28 cellular contexts compared by ENCODE assay signal in genomic region chr6:42550277-42550676, GRCh38. TPM values are rescaled to one million over a fixed set of nuclear protein-coding genes. Genes with fewer than 3 reads are reported as not detected.
DNase-seq lines count a peak whose midpoint lies in the region; ATAC-seq and TF ChIP-seq lines count a peak whose summit lies in the region.
"Had no signal": no experiment of that assay in that cellular context is flagged by ENCODE, and none has a peak within 500 bp of the region (broad histone marks: within the 10 kb centered on the region; RNA-seq: fewer than 3 reads in every experiment).

No MANE protein-coding gene starts in this region.

- no peaks in the 10 kb centered on the region for H3K79me2 ChIP-seq in osteoblast (ENCODE audit: insufficient read depth, low read length)

- in situ Hi-C loops in Panc1 (cut with HindIII; ENCODE audit: low pct_unique_long_range_greater_than_20kb, low sequenced_read_pairs) = no loop called here

- H3K27ac ChIP-seq in Panc1 (ENCODE audit: low read length) = peak overlapping the region; percentile 29; the same call in 1 of the 2 replicates
- H3K27ac ChIP-seq in osteoblast (ENCODE audit: low read depth, low read length) = no peak overlapping the region
- H3K27ac ChIP-seq in sigmoid colon = no peak overlapping the region
- no peak overlapping the region for H3K27ac ChIP-seq in adrenal gland
- H3K27ac ChIP-seq: C4-2B, RWPE1 had no signal

- H3K4me3 Mint-ChIP-seq in activated naive CD4-positive, alpha-beta T cell treated with anti-CD3 and anti-CD28 coated beads, Interleukin-2, amount 50 U/mL, for 24 hours = no peak overlapping the region
- H3K4me3 Mint-ChIP-seq in activated naive CD4-positive, alpha-beta T cell treated with anti-CD3 and anti-CD28 coated beads, Interleukin-2, amount 10 ng/mL, durations not matched to agents 7 days and 5 days = no peak overlapping the region
- no peak overlapping the region for H3K4me3 Mint-ChIP-seq in chondrocyte (ENCODE audit: unreplicated experiment)
- H3K4me3 Mint-ChIP-seq: CD8-positive, alpha-beta T cell; GM23338; H9; HFFc6 had no signal

- peaks cover 1% of the 10 kb centered on the region for H3K27me3 Mint-ChIP-seq in activated naive CD4-positive, alpha-beta T cell treated with anti-CD3 and anti-CD28 coated beads, Interleukin-2, amount 50 U/mL, for 24 hours
- H3K27me3 Mint-ChIP-seq in activated naive CD4-positive, alpha-beta T cell treated with anti-CD3 and anti-CD28 coated beads, Interleukin-2, amount 10 ng/mL, durations not matched to agents 7 days and 5 days = peaks cover 18% of the 10 kb centered on the region
- H3K27me3 Mint-ChIP-seq in chondrocyte (ENCODE audit: low read depth) = no peaks in the 10 kb centered on the region

- peaks cover 15% of the 10 kb centered on the region for H3K4me1 Mint-ChIP-seq in activated naive CD4-positive, alpha-beta T cell treated with anti-CD3 and anti-CD28 coated beads, Interleukin-2, amount 50 U/mL, for 24 hours
- peaks cover 23% of the 10 kb centered on the region for H3K4me1 Mint-ChIP-seq in activated naive CD4-positive, alpha-beta T cell treated with anti-CD3 and anti-CD28 coated beads, Interleukin-2, amount 10 ng/mL, durations not matched to agents 7 days and 5 days
- peaks cover 15% of the 10 kb centered on the region for H3K4me1 Mint-ChIP-seq in chondrocyte (ENCODE audit: low read depth)

- ATAC-seq in Panc1 (no peak), HG02938 (IDR thresholded peaks at IDR 0.05; ENCODE audit: unreplicated experiment) (no peak)
- ATAC-seq: CD8-positive, alpha-beta T cell; GM12878; GM23338 had no signal

- H3K27ac Mint-ChIP-seq in activated naive CD4-positive, alpha-beta T cell treated with anti-CD3 and anti-CD28 coated beads, Interleukin-2, amount 50 U/mL, for 24 hours = peak overlapping the region; percentile 48
- H3K27ac Mint-ChIP-seq in activated naive CD4-positive, alpha-beta T cell treated with anti-CD3 and anti-CD28 coated beads, Interleukin-2, amount 10 ng/mL, durations not matched to agents 7 days and 5 days = no peak overlapping the region
- peak overlapping the region; percentile 33 for H3K27ac Mint-ChIP-seq in chondrocyte (ENCODE audit: unreplicated experiment)
- H3K27ac Mint-ChIP-seq: CD8-positive, alpha-beta T cell; GM23338; H9; HFFc6 had no signal

- no peak for TF ChIP-seq POLR2A in sigmoid colon (IDR thresholded peaks at IDR 0.05)
- no peak for TF ChIP-seq POLR2A in adrenal gland (IDR thresholded peaks at IDR 0.05)

- no peaks in the 10 kb centered on the region for H3K36me3 Mint-ChIP-seq in activated naive CD4-positive, alpha-beta T cell treated with anti-CD3 and anti-CD28 coated beads, Interleukin-2, amount 50 U/mL, for 24 hours
- no peaks in the 10 kb centered on the region for H3K36me3 Mint-ChIP-seq in activated naive CD4-positive, alpha-beta T cell treated with anti-CD3 and anti-CD28 coated beads, Interleukin-2, amount 10 ng/mL, durations not matched to agents 7 days and 5 days
- no peaks in the 10 kb centered on the region for H3K36me3 Mint-ChIP-seq in chondrocyte (ENCODE audit: low read depth)
- H3K36me3 Mint-ChIP-seq: CD8-positive, alpha-beta T cell had no signal

- POLR2A ChIA-PET in Panc1 (lab: Charles Lee) = no interaction called here

- intact Hi-C loops in Panc1 (cut with micrococcal nuclease; ENCODE audit: unreplicated experiment) = no loop called here
- intact Hi-C loops in sigmoid colon (cut with DNase I) = no loop called here
- intact Hi-C loops in adrenal gland (cut with DNase I) = no loop called here

- H4K20me1 ChIP-seq in osteoblast (ENCODE audit: insufficient read depth, low read length) = no peaks in the 10 kb centered on the region

- H3K4me2 ChIP-seq in osteoblast (ENCODE audit: insufficient read depth, low read length) = no peak overlapping the region
- H3K4me2 ChIP-seq: GM23338 had no signal

- no peak for DNase-seq in activated naive CD4-positive, alpha-beta T cell treated with anti-CD3 and anti-CD28 coated beads, Interleukin-2, amount 10 ng/mL, durations not matched to agents 7 days and 5 days
- DNase-seq in Panc1 (ENCODE audit: low read depth, low spot score) = no peak
- DNase-seq in chondrocyte (ENCODE audit: low spot score) = no peak
- peak; percentile 21 for DNase-seq in osteoblast (ENCODE audit: insufficient read length, low spot score, missing footprints)
- no peak for DNase-seq in sigmoid colon
- DNase-seq in adrenal gland = no peak
- DNase-seq: Caco-2; CD8-positive, alpha-beta T cell; DMS79; EL; GDM1; H9; HFFc6; KG1; NCI-H1092; NCI-H1417 treated with DMSO at 0.1 percent for 48 hours; NCI-H1694 treated with DMSO at 0.1 percent for 48 hours; NCI-H2081; NCI-H345; NCI-H524; NCI-H774; SHP77 had no signal

- H3K4me3 ChIP-seq in Panc1 (ENCODE audit: low read depth in 2 of 2, low read length in 2 of 2) (no peak overlapping the region), osteoblast (ENCODE audit: insufficient read depth, low read length) (no peak overlapping the region), sigmoid colon (no peak overlapping the region), adrenal gland (no peak overlapping the region)
- H3K4me3 ChIP-seq: GM12878, GM23338 had no signal

- no peak for TF ChIP-seq EP300 in sigmoid colon (IDR thresholded peaks at IDR 0.05)

- TF ChIP-seq CTCF in Panc1 (IDR thresholded peaks at IDR 0.05) (no peak), chondrocyte (IDR thresholded peaks at IDR 0.05) (no peak), osteoblast (IDR thresholded peaks at IDR 0.05; ENCODE audit: extremely low read depth, low read depth, low read length) (no peak), sigmoid colon (IDR thresholded peaks at IDR 0.05) (no peak), adrenal gland (IDR thresholded peaks at IDR 0.05) (no peak)

- H3K36me3 ChIP-seq in Panc1 (ENCODE audit: control insufficient read depth, insufficient read depth, low read length) (no peaks in the 10 kb centered on the region), osteoblast (ENCODE audit: insufficient read depth, low read length) (no peaks in the 10 kb centered on the region), sigmoid colon (no peaks in the 10 kb centered on the region), adrenal gland (replicated peaks in 1 of 2) (no peaks in the 10 kb centered on the region)

- no peak overlapping the region for H2AFZ ChIP-seq in osteoblast (ENCODE audit: low read length)
- H2AFZ ChIP-seq: GM23338 had no signal

- CTCF ChIA-PET in activated naive CD4-positive, alpha-beta T cell treated with anti-CD3 and anti-CD28 coated beads, Interleukin-2, amount 10 ng/mL, durations not matched to agents 7 days and 5 days (lab: Charles Lee) = no interaction called here
- CTCF ChIA-PET in Panc1 (lab: Charles Lee) = no interaction called here

- H3K27me3 ChIP-seq in Panc1 (ENCODE audit: control insufficient read depth, insufficient read depth, low read length) (no peaks in the 10 kb centered on the region), osteoblast (ENCODE audit: insufficient read depth, low read length) (no peaks in the 10 kb centered on the region), sigmoid colon (no peaks in the 10 kb centered on the region), adrenal gland (no peaks in the 10 kb centered on the region)

- no TSS peak for BruUV-seq in Panc1 (replicated peaks; lab: Mats Ljungman, UMichigan)

- 91 to 99% methylated on average over 1 of the region's 1 CpG for WGBS in sigmoid colon, 2 donors
- 85 to 96% (median 93%) methylated on average over 1 of the region's 1 CpG for WGBS in adrenal gland, 4 donors

- H3K4me1 ChIP-seq in Panc1 (ENCODE audit: control insufficient read depth, insufficient read depth, low read length) (peaks cover 13% of the 10 kb centered on the region), osteoblast (ENCODE audit: insufficient read depth, low read length) (peaks cover 8% of the 10 kb centered on the region), sigmoid colon (peaks cover 0 to 14% (median 8%) of the 10 kb centered on the region in 4 donors), adrenal gland (replicated peaks in 1 of 2) (peaks cover 0 to 9% of the 10 kb centered on the region in 2 donors)
- H3K4me1 ChIP-seq: Caco-2 had no signal

- no peaks in the 10 kb centered on the region for H3K9me3 Mint-ChIP-seq in activated naive CD4-positive, alpha-beta T cell treated with anti-CD3 and anti-CD28 coated beads, Interleukin-2, amount 50 U/mL, for 24 hours
- H3K9me3 Mint-ChIP-seq in activated naive CD4-positive, alpha-beta T cell treated with anti-CD3 and anti-CD28 coated beads, Interleukin-2, amount 10 ng/mL, durations not matched to agents 7 days and 5 days = no peaks in the 10 kb centered on the region
- no peaks in the 10 kb centered on the region for H3K9me3 Mint-ChIP-seq in chondrocyte (ENCODE audit: low read depth)
- H3K9me3 Mint-ChIP-seq: CD8-positive, alpha-beta T cell had no signal

- H3K9me3 ChIP-seq in Panc1 (ENCODE audit: control insufficient read depth, insufficient read depth, low read depth, low read length) = no peaks in the 10 kb centered on the region
- no peaks in the 10 kb centered on the region for H3K9me3 ChIP-seq in osteoblast (ENCODE audit: low read depth, low read length)
- no peaks in the 10 kb centered on the region for H3K9me3 ChIP-seq in sigmoid colon
- no peaks in the 10 kb centered on the region for H3K9me3 ChIP-seq in adrenal gland (replicated peaks in 1 of 3)
- H3K9me3 ChIP-seq: Caco-2 had no signal

RNA-seq across cellular contexts. Expression of gene UBR2, which starts 13.6 kb away (rescaled TPM):
- total RNA-seq in Panc1 (2021; ENCODE audit: unreplicated experiment) (19.1 TPM), chondrocyte (20.9 to 25.7 TPM (median 20.9 TPM) in 3 replicates), osteoblast (31.5 and 32.1 TPM in 2 replicates), sigmoid colon (10 to 100 TPM; 30.4 to 34.3 (median 32.3) TPM), adrenal gland (10 to 100 TPM; 23.4 to 46.9 (median 33.9) TPM)
- 8.3 TPM for polyA plus RNA-seq in Panc1 (2012; ENCODE audit: insufficient read length)
- polyA plus RNA-seq in sigmoid colon (10 to 100 TPM in 1 of 3 donors, 1 to 10 TPM in 2; 6.6 to 12.9 (median 9.0) TPM), adrenal gland (10 to 100 TPM; 11.4 to 21.4 (median 15.2) TPM)
